8 cellular contexts compared by ENCODE assay signal in genomic region chr1:203860396-203860951, GRCh38. TPM values are rescaled to one million over a fixed set of nuclear protein-coding genes. Genes with fewer than 3 reads are reported as not detected.
A peak's percentile ranks its signal among the peaks of the same experiment; 100 is the strongest.
DNase-seq lines count a peak whose midpoint lies in the region; ATAC-seq and TF ChIP-seq lines count a peak whose summit lies in the region.

No MANE protein-coding gene starts in this region.

- H3K56ac ChIP-seq in H9 (ENCODE audit: insufficient read length, low read depth, low read length), result no peak overlapping the region

- H4K20me1 ChIP-seq in H9 (ENCODE audit: control insufficient read depth, insufficient read depth, insufficient read length), result no peaks in the 10 kb centered on the region

- H2BK5ac ChIP-seq in H9 (ENCODE audit: insufficient read length, low read length), result no peak overlapping the region

- H2AFZ ChIP-seq in H9 (ENCODE audit: low read length), result no peak overlapping the region

- H3K9ac ChIP-seq in H9 (ENCODE audit: extremely low read depth, insufficient read length, low read length), result no peak overlapping the region
- peak overlapping the region; percentile 33; the same call in 1 of the 2 replicates for H3K9ac ChIP-seq in iPS-20b (ENCODE audit: low read depth, low read length)

- H4K8ac ChIP-seq in H9 (replicated peaks; ENCODE audit: insufficient read length, low read depth, low read length), result no peak overlapping the region

- no CpG with 5 or more reads among the region's 13 CpGs for WGBS in H9 (ENCODE audit: extremely low coverage, insufficient read length, low lambda C conversion rate)

- H3K4me3 ChIP-seq in A673 (ENCODE audit: low read depth, low read length, poor library complexity, severe bottlenecking), result peak overlapping the region; percentile 80
- peak overlapping the region; percentile 21; the same call in 1 of the 2 replicates for H3K4me3 ChIP-seq in iPS-20b (ENCODE audit: low read length)

- H3K36me3 Mint-ChIP-seq in H9 (ENCODE audit: insufficient read depth in 1 of 3, low read depth in 3 of 3), result peaks cover 15 to 35% (median 31%) of the 10 kb centered on the region in 3 experiments
- H3K36me3 Mint-ChIP-seq in activated CD8-positive, alpha-beta T cell treated with anti-CD3 and anti-CD28 coated beads for 36 hours (ENCODE audit: low read depth), result peaks cover 39% of the 10 kb centered on the region

- H3K4me1 Mint-ChIP-seq in H9, result peaks cover 10 to 11% of the 10 kb centered on the region in 2 experiments
- peaks cover 16% of the 10 kb centered on the region for H3K4me1 Mint-ChIP-seq in activated CD8-positive, alpha-beta T cell treated with anti-CD3 and anti-CD28 coated beads for 36 hours (ENCODE audit: low read depth)
- H3K4me1 Mint-ChIP-seq in stimulated activated naive CD8-positive, alpha-beta T cell treated with anti-CD3 and anti-CD28 coated beads, Interleukin-15, amount 100 ng/mL, for 72 hours, result peaks cover 35% of the 10 kb centered on the region

- H3K27me3 Mint-ChIP-seq in H9 (ENCODE audit: low read depth), result no peaks in the 10 kb centered on the region; the same call in 1 of the 2 replicates
- H3K27me3 Mint-ChIP-seq in activated CD8-positive, alpha-beta T cell treated with anti-CD3 and anti-CD28 coated beads for 36 hours, result no peaks in the 10 kb centered on the region
- H3K27me3 Mint-ChIP-seq in stimulated activated naive CD8-positive, alpha-beta T cell treated with anti-CD3 and anti-CD28 coated beads, Interleukin-15, amount 100 ng/mL, for 72 hours, result no peaks in the 10 kb centered on the region

- H3K4ac ChIP-seq in H9 (ENCODE audit: low read depth, low read length), result no peak overlapping the region

- H3K4me2 ChIP-seq in H9 (ENCODE audit: insufficient read depth, insufficient read length, low read length), result no peak overlapping the region

- peaks cover 24% of the 10 kb centered on the region for H3K36me3 ChIP-seq in A673 (ENCODE audit: insufficient read depth, low read length, poor library complexity, severe bottlenecking)
- peaks cover 29% of the 10 kb centered on the region for H3K36me3 ChIP-seq in iPS-20b (ENCODE audit: insufficient read depth, low read depth, low read length)

- POLR2A ChIA-PET in A673 (lab: Charles Lee; ENCODE audit: low non-redundant PET), result interaction anchor here (0.6 to 0.7 kb wide), 4 partner anchors 470 to 658 kb away, joined by 3 to 5 read pairs (median 3); no protein-coding TSS in a partner anchor
- POLR2A ChIA-PET in activated CD8-positive, alpha-beta T cell treated with anti-CD3 and anti-CD28 coated beads for 36 hours (lab: Charles Lee), result interaction anchor here (0.8 to 1.6 kb wide), 3 partner anchors 11 to 268 kb away, joined by 3 to 4 read pairs (median 4); no protein-coding TSS in a partner anchor

- peak overlapping the region; percentile 41 to 61 (median 44); a peak in 2 of 7 replicates for H3K27ac Mint-ChIP-seq in H9
- peak overlapping the region; percentile 99 for H3K27ac Mint-ChIP-seq in activated CD8-positive, alpha-beta T cell treated with anti-CD3 and anti-CD28 coated beads for 36 hours
- H3K27ac Mint-ChIP-seq in stimulated activated naive CD8-positive, alpha-beta T cell treated with anti-CD3 and anti-CD28 coated beads, Interleukin-15, amount 100 ng/mL, for 72 hours, result peak overlapping the region; percentile 97 to 100

- CTCF ChIA-PET in A673 (lab: Charles Lee), result interaction anchor here (0.5 to 1.3 kb wide), 8 partner anchors 11 to 1424 kb away, joined by 3 to 15 read pairs (median 4); no protein-coding TSS in a partner anchor
- CTCF ChIA-PET in activated CD8-positive, alpha-beta T cell treated with anti-CD3 and anti-CD28 coated beads for 36 hours (lab: Charles Lee), result interaction anchor here (1.0 to 4.0 kb wide), 11 partner anchors 9 to 538 kb away, joined by 3 to 47 read pairs (median 4); no protein-coding TSS in a partner anchor

- H3K27ac ChIP-seq in A673 (ENCODE audit: low read depth, low read length, poor library complexity, severe bottlenecking) (peak overlapping the region; percentile 88), H9 (ENCODE audit: insufficient read length, low read depth, low read length) (no peak overlapping the region), iPS-20b (ENCODE audit: low read length) (no peak overlapping the region)

- no peaks in the 10 kb centered on the region for H3K9me3 Mint-ChIP-seq in H9
- no peaks in the 10 kb centered on the region for H3K9me3 Mint-ChIP-seq in activated CD8-positive, alpha-beta T cell treated with anti-CD3 and anti-CD28 coated beads for 36 hours
- H3K9me3 Mint-ChIP-seq in stimulated activated naive CD8-positive, alpha-beta T cell treated with anti-CD3 and anti-CD28 coated beads, Interleukin-15, amount 100 ng/mL, for 72 hours, result no peaks in the 10 kb centered on the region

- no peak overlapping the region for H2BK12ac ChIP-seq in H9 (ENCODE audit: insufficient read length, low read depth, low read length)

- H3T11ph ChIP-seq in H9 (ENCODE audit: low read length), result no peak overlapping the region

- H3K18ac ChIP-seq in H9 (ENCODE audit: insufficient read length, low read depth, low read length), result no peak overlapping the region

- no peak for ATAC-seq in activated CD8-positive, alpha-beta T cell treated with anti-CD3 and anti-CD28 coated beads for 36 hours
- ATAC-seq in stimulated activated naive CD8-positive, alpha-beta T cell treated with anti-CD3 and anti-CD28 coated beads, Interleukin-15, amount 100 ng/mL, for 72 hours, result no peak

- no peak overlapping the region for H2BK120ac ChIP-seq in H9 (ENCODE audit: low read depth, low read length, poor library complexity, severe bottlenecking)

- H3K79me1 ChIP-seq in H9 (ENCODE audit: insufficient read depth, low read depth, low read length, poor library complexity, severe bottlenecking), result peaks cover 3% of the 10 kb centered on the region

- H3K79me2 ChIP-seq in H9 (ENCODE audit: insufficient read depth, low read length), result peaks cover 10% of the 10 kb centered on the region; the same call in 1 of the 2 replicates

- H3K9me3 ChIP-seq in A673 (ENCODE audit: low read depth, low read length, poor library complexity, severe bottlenecking), result no peaks in the 10 kb centered on the region
- H3K9me3 ChIP-seq in H9 (ENCODE audit: control insufficient read depth, low read depth, low read length), result no peaks in the 10 kb centered on the region
- H3K9me3 ChIP-seq in iPS-20b (ENCODE audit: insufficient read depth, low read depth, low read length), result no peaks in the 10 kb centered on the region

- intact Hi-C loops in A673 (cut with micrococcal nuclease; ENCODE audit: unreplicated experiment), result loop anchor here (5.0 kb wide), 2 partner anchors 507 to 647 kb away; no protein-coding TSS in a partner anchor
- intact Hi-C loops in activated CD8-positive, alpha-beta T cell treated with anti-CD3 and anti-CD28 coated beads for 36 hours (cut with micrococcal nuclease), result no loop called here

- no peak overlapping the region for H2BK20ac ChIP-seq in H9 (ENCODE audit: low read depth, low read length, poor library complexity, severe bottlenecking)

- no peak overlapping the region for H2AK5ac ChIP-seq in H9 (ENCODE audit: insufficient read length, low read length)

- no peaks in the 10 kb centered on the region for H3K27me3 ChIP-seq in A673 (replicated peaks; ENCODE audit: insufficient read depth, low read depth, low read length, poor library complexity)
- no peaks in the 10 kb centered on the region for H3K27me3 ChIP-seq in H9 (ENCODE audit: insufficient read depth, low read length)
- H3K27me3 ChIP-seq in iPS-20b (ENCODE audit: insufficient read depth, low read length), result no peaks in the 10 kb centered on the region

- no peak overlapping the region for H4K91ac ChIP-seq in H9 (ENCODE audit: insufficient read length, low read depth, low read length)

- DNase-seq in A673 (ENCODE audit: low spot score), result peak; percentile 76
- DNase-seq in H9, result peak; percentile 34
- DNase-seq in activated CD8-positive, alpha-beta T cell treated with anti-CD3 and anti-CD28 coated beads for 36 hours, result no peak
- no peak for DNase-seq in stimulated activated naive CD8-positive, alpha-beta T cell treated with anti-CD3 and anti-CD28 coated beads, Interleukin-15, amount 100 ng/mL, for 72 hours
- no peak for DNase-seq in midbrain (lab: John Stamatoyannopoulos, UW)
- no peak for DNase-seq in stimulated activated CD4-positive, alpha-beta T cell treated with anti-CD3 and anti-CD28 coated beads, Interleukin-2, amount 100 ng/mL, for 48 hours
- DNase-seq in globus pallidus (ENCODE audit: low spot score), result no peak

- H3K4me1 ChIP-seq in A673 (ENCODE audit: insufficient read depth, low read length, poor library complexity, severe bottlenecking), result peaks cover 15% of the 10 kb centered on the region
- peaks cover 2% of the 10 kb centered on the region; the same call in 1 of the 2 replicates for H3K4me1 ChIP-seq in H9 (ENCODE audit: insufficient read depth, low read length)
- H3K4me1 ChIP-seq in iPS-20b (ENCODE audit: insufficient read depth, low read length), result peaks cover 6% of the 10 kb centered on the region; the same call in 1 of the 2 replicates

- no peak overlapping the region for H3K14ac ChIP-seq in H9 (ENCODE audit: insufficient read depth, low read length)

- H4K5ac ChIP-seq in H9 (ENCODE audit: insufficient read length, low read depth, low read length), result no peak overlapping the region

- H3K23me2 ChIP-seq in H9 (ENCODE audit: insufficient read length, low read depth, low read length, poor library complexity, severe bottlenecking), result peaks cover 3% of the 10 kb centered on the region

- H3K23ac ChIP-seq in H9 (ENCODE audit: insufficient read length, low read depth, low read length), result no peak overlapping the region

- no peak overlapping the region for H2BK15ac ChIP-seq in H9 (ENCODE audit: low read depth, low read length)

- TF ChIP-seq CTCF in A673 (conservative IDR thresholded peaks at IDR 0.05; ENCODE audit: low read depth, low read length) (no peak), H9 (conservative IDR thresholded peaks at IDR 0.05) (no peak)
- no peak for TF ChIP-seq CTCF in activated CD8-positive, alpha-beta T cell treated with anti-CD3 and anti-CD28 coated beads for 36 hours (IDR thresholded peaks at IDR 0.05)

- BruUV-seq in A673 (replicated peaks; lab: Mats Ljungman, UMichigan), result no TSS peak

- peak overlapping the region; percentile 97 to 98 for H3K4me3 Mint-ChIP-seq in H9
- H3K4me3 Mint-ChIP-seq in activated CD8-positive, alpha-beta T cell treated with anti-CD3 and anti-CD28 coated beads for 36 hours, result peak overlapping the region; percentile 100
- H3K4me3 Mint-ChIP-seq in stimulated activated naive CD8-positive, alpha-beta T cell treated with anti-CD3 and anti-CD28 coated beads, Interleukin-15, amount 100 ng/mL, for 72 hours, result peak overlapping the region; percentile 92 to 100

RNA-seq across cellular contexts. Expression of gene SNRPE, which starts 0.9 kb away (rescaled TPM):
- total RNA-seq in A673 (2021), result 315 and 358 TPM in 2 replicates
- 326 and 327 TPM in 2 replicates for total RNA-seq in H9 (2021)
- 100 to 1,000 TPM; 344 to 373 TPM for total RNA-seq in activated CD8-positive, alpha-beta T cell treated with anti-CD3 and anti-CD28 coated beads for 36 hours

Comparison
In these comparisons a context has a peak if more than half of its experiments do, and no peak if none do; other contexts are left out.
1. DNase-seq: peak in A673 (single experiment) and H9 (single experiment); none in activated CD8-positive, alpha-beta T cell treated with anti-CD3 and anti-CD28 coated beads for 36 hours (single experiment), stimulated activated naive CD8-positive, alpha-beta T cell treated with anti-CD3 and anti-CD28 coated beads, Interleukin-15, amount 100 ng/mL, for 72 hours (0 of 2), midbrain (single experiment), stimulated activated CD4-positive, alpha-beta T cell treated with anti-CD3 and anti-CD28 coated beads, Interleukin-2, amount 100 ng/mL, for 48 hours (0 of 2) and globus pallidus (single experiment).
2. H3K27ac Mint-ChIP-seq: peak in every context shown above with its lines; median percentile 99 in activated CD8-positive, alpha-beta T cell treated with anti-CD3 and anti-CD28 coated beads for 36 hours; 98 in stimulated activated naive CD8-positive, alpha-beta T cell treated with anti-CD3 and anti-CD28 coated beads, Interleukin-15, amount 100 ng/mL, for 72 hours; 44 in H9.
3. Peak in every context shown above with its lines, with median percentiles within 50 percentile points of each other: H3K4me3 Mint-ChIP-seq.